Comparison of ENCODE assay signal across 12 cellular contexts in genomic region chr21:33109574-33110339, GRCh38. TPM values are rescaled to one million over a fixed set of nuclear protein-coding genes. Genes with fewer than 3 reads are reported as not detected.
DNase-seq lines count a peak whose midpoint lies in the region; ATAC-seq and TF ChIP-seq lines count a peak whose summit lies in the region.
"Had no signal": no experiment of that assay in that cellular context is flagged by ENCODE, and none has a peak within 500 bp of the region (broad histone marks: within the 10 kb centered on the region; RNA-seq: fewer than 3 reads in every experiment).

No MANE protein-coding gene starts in this region.

- CTCF ChIA-PET in activated CD8-positive, alpha-beta T cell treated with anti-CD3 and anti-CD28 coated beads for 36 hours (lab: Charles Lee) = interaction anchor here (0.9 to 1.3 kb wide), 2 partner anchors 15 to 18 kb away, joined by 3 to 5 read pairs; no protein-coding TSS in a partner anchor
- CTCF ChIA-PET in activated CD8-positive, alpha-beta T cell treated with anti-CD3 and anti-CD28 coated beads, Interleukin-2, amount 10 ng/mL, durations not matched to agents 7 days and 5 days (lab: Charles Lee) = interaction anchor here (1.2 kb wide), 1 partner anchor 87 kb away, joined by 3 read pairs; no protein-coding TSS in a partner anchor

- H3K27ac ChIP-seq in iPS DF 6.9 (ENCODE audit: low read length) = no peak overlapping the region
- no peak overlapping the region for H3K27ac ChIP-seq in suprapubic skin
- H3K27ac ChIP-seq: epithelial cell of prostate had no signal

- no peaks in the 10 kb centered on the region for H3K9me3 Mint-ChIP-seq in activated CD8-positive, alpha-beta T cell treated with anti-CD3 and anti-CD28 coated beads for 36 hours
- no peaks in the 10 kb centered on the region for H3K9me3 Mint-ChIP-seq in activated CD8-positive, alpha-beta T cell treated with anti-CD3 and anti-CD28 coated beads, Interleukin-2, amount 10 ng/mL, durations not matched to agents 7 days and 5 days (ENCODE audit: insufficient read depth)

- no peaks in the 10 kb centered on the region for H3K9me3 ChIP-seq in iPS DF 6.9 (ENCODE audit: control insufficient read depth, insufficient read depth, low read length)
- H3K9me3 ChIP-seq in suprapubic skin = no peaks in the 10 kb centered on the region
- H3K9me3 ChIP-seq: BE2C had no signal

- H3K4me3 ChIP-seq in iPS DF 6.9 (ENCODE audit: low read length) = peak overlapping the region; percentile 33; the same call in 1 of the 2 replicates
- peak overlapping the region; percentile 18 for H3K4me3 ChIP-seq in suprapubic skin

- peaks cover 28% of the 10 kb centered on the region for H3K27me3 Mint-ChIP-seq in activated CD8-positive, alpha-beta T cell treated with anti-CD3 and anti-CD28 coated beads for 36 hours
- H3K27me3 Mint-ChIP-seq in activated CD8-positive, alpha-beta T cell treated with anti-CD3 and anti-CD28 coated beads, Interleukin-2, amount 10 ng/mL, durations not matched to agents 7 days and 5 days (ENCODE audit: low read depth) = peaks cover 45% of the 10 kb centered on the region

- ATAC-seq in activated CD8-positive, alpha-beta T cell treated with anti-CD3 and anti-CD28 coated beads for 36 hours = peak; percentile 53
- ATAC-seq in activated CD8-positive, alpha-beta T cell treated with anti-CD3 and anti-CD28 coated beads, Interleukin-2, amount 10 ng/mL, durations not matched to agents 7 days and 5 days = no peak
- no peak for ATAC-seq in HG02973 (IDR thresholded peaks at IDR 0.05; ENCODE audit: unreplicated experiment)
- ATAC-seq in activated CD4-positive, CD25-positive, alpha-beta regulatory T cell treated with anti-CD3 and anti-CD28 coated beads, Interleukin-2, amount 50 U/mL, for 24 hours = no peak

- H3K4me1 ChIP-seq in iPS DF 6.9 (ENCODE audit: control insufficient read depth, insufficient read depth, low read length) (peaks cover 5% of the 10 kb centered on the region; the same call in 1 of the 2 replicates), suprapubic skin (peaks cover 11% of the 10 kb centered on the region)
- H3K4me1 ChIP-seq: BE2C had no signal

- H3K36me3 ChIP-seq in iPS DF 6.9 (ENCODE audit: control insufficient read depth, insufficient read depth, low read length) = no peaks in the 10 kb centered on the region
- no peaks in the 10 kb centered on the region for H3K36me3 ChIP-seq in suprapubic skin
- H3K36me3 ChIP-seq: BE2C had no signal

- POLR2A ChIA-PET in activated CD8-positive, alpha-beta T cell treated with anti-CD3 and anti-CD28 coated beads for 36 hours (lab: Charles Lee) = no interaction called here
- POLR2A ChIA-PET in activated CD8-positive, alpha-beta T cell treated with anti-CD3 and anti-CD28 coated beads, Interleukin-2, amount 10 ng/mL, durations not matched to agents 7 days and 5 days (lab: Charles Lee) = interaction anchor here (0.6 kb wide), 1 partner anchor 14 kb away, joined by 3 read pairs; no protein-coding TSS in a partner anchor

- intact Hi-C loops in activated CD8-positive, alpha-beta T cell treated with anti-CD3 and anti-CD28 coated beads for 36 hours (cut with micrococcal nuclease) = loop anchor here (10.0 kb wide), 1 partner anchor 55 kb away; no protein-coding TSS in a partner anchor

- H3K36me3 Mint-ChIP-seq in activated CD8-positive, alpha-beta T cell treated with anti-CD3 and anti-CD28 coated beads for 36 hours (ENCODE audit: low read depth) = no peaks in the 10 kb centered on the region
- no peaks in the 10 kb centered on the region for H3K36me3 Mint-ChIP-seq in activated CD8-positive, alpha-beta T cell treated with anti-CD3 and anti-CD28 coated beads, Interleukin-2, amount 10 ng/mL, durations not matched to agents 7 days and 5 days (ENCODE audit: low read depth)

- no peak overlapping the region for H3K27ac Mint-ChIP-seq in activated CD8-positive, alpha-beta T cell treated with anti-CD3 and anti-CD28 coated beads for 36 hours
- no peak overlapping the region for H3K27ac Mint-ChIP-seq in activated CD8-positive, alpha-beta T cell treated with anti-CD3 and anti-CD28 coated beads, Interleukin-2, amount 10 ng/mL, durations not matched to agents 7 days and 5 days

- TF ChIP-seq POLR2A in suprapubic skin (IDR thresholded peaks at IDR 0.05) = no peak

- H3K4me3 Mint-ChIP-seq in activated CD8-positive, alpha-beta T cell treated with anti-CD3 and anti-CD28 coated beads for 36 hours = no peak overlapping the region
- no peak overlapping the region for H3K4me3 Mint-ChIP-seq in activated CD8-positive, alpha-beta T cell treated with anti-CD3 and anti-CD28 coated beads, Interleukin-2, amount 10 ng/mL, durations not matched to agents 7 days and 5 days

- no CpG with 5 or more reads among the region's 45 CpGs for WGBS in iPS DF 6.9 (ENCODE audit: insufficient coverage, insufficient read length)
- WGBS in suprapubic skin = 4% methylated on average over 20 of the region's 45 CpGs

- no peak for TF ChIP-seq EP300 in suprapubic skin (IDR thresholded peaks at IDR 0.05)

- H3K27me3 ChIP-seq in iPS DF 6.9 (ENCODE audit: control insufficient read depth, insufficient read depth, low read length) = no peaks in the 10 kb centered on the region; the same call in 1 of the 2 replicates
- peaks cover 83% of the 10 kb centered on the region for H3K27me3 ChIP-seq in suprapubic skin

- H3K4me1 Mint-ChIP-seq in activated CD8-positive, alpha-beta T cell treated with anti-CD3 and anti-CD28 coated beads for 36 hours (ENCODE audit: low read depth) = peaks cover 3% of the 10 kb centered on the region
- no peaks in the 10 kb centered on the region for H3K4me1 Mint-ChIP-seq in activated CD8-positive, alpha-beta T cell treated with anti-CD3 and anti-CD28 coated beads, Interleukin-2, amount 10 ng/mL, durations not matched to agents 7 days and 5 days (ENCODE audit: low read depth)

- no peak for TF ChIP-seq CTCF in activated CD8-positive, alpha-beta T cell treated with anti-CD3 and anti-CD28 coated beads for 36 hours (IDR thresholded peaks at IDR 0.05)
- TF ChIP-seq CTCF in suprapubic skin (IDR thresholded peaks at IDR 0.05) = no peak

- peak; percentile 29 for DNase-seq in activated CD8-positive, alpha-beta T cell treated with anti-CD3 and anti-CD28 coated beads for 36 hours
- DNase-seq in activated CD8-positive, alpha-beta T cell treated with anti-CD3 and anti-CD28 coated beads, Interleukin-2, amount 10 ng/mL, durations not matched to agents 7 days and 5 days = no peak
- DNase-seq in SKM-1 (lab: John Stamatoyannopoulos, UW; ENCODE audit: unreplicated experiment) = peak; percentile 66
- DNase-seq in iPS DF 6.9 (ENCODE audit: low read depth, low spot score) = no peak
- peak in 1 of 2 donors; percentile 52 for DNase-seq in suprapubic skin (ENCODE audit: low spot score in 2 of 2)
- DNase-seq in superior temporal gyrus (ENCODE audit: extremely low spot score) = no peak
- DNase-seq: BE2C, IMR-90 had no signal

RNA-seq across cellular contexts. Expression of gene OLIG1, which starts 39.8 kb away (rescaled TPM):
- total RNA-seq in activated CD8-positive, alpha-beta T cell treated with anti-CD3 and anti-CD28 coated beads for 36 hours = under 1 TPM in 1 of 2 experiments, not detected in 1; 0.61 TPM
- not detected for total RNA-seq in activated CD8-positive, alpha-beta T cell treated with anti-CD3 and anti-CD28 coated beads, Interleukin-2, amount 10 ng/mL, durations not matched to agents 7 days and 5 days
- total RNA-seq in suprapubic skin = under 1 TPM in 1 of 4 donors, not detected in 3; 0.42 TPM
- total RNA-seq: IMR-90, omental fat pad had no signal

Comparison
In these comparisons a context has a peak if more than half of its experiments do, and no peak if none do; other contexts are left out.
1. DNase-seq: peak in activated CD8-positive, alpha-beta T cell treated with anti-CD3 and anti-CD28 coated beads for 36 hours (single experiment) and SKM-1 (single experiment); none in activated CD8-positive, alpha-beta T cell treated with anti-CD3 and anti-CD28 coated beads, Interleukin-2, amount 10 ng/mL, durations not matched to agents 7 days and 5 days (single experiment), iPS DF 6.9 (single experiment) and superior temporal gyrus (single experiment).